ENCODE assay signal across 8 cellular contexts in the genomic region with DNA sequence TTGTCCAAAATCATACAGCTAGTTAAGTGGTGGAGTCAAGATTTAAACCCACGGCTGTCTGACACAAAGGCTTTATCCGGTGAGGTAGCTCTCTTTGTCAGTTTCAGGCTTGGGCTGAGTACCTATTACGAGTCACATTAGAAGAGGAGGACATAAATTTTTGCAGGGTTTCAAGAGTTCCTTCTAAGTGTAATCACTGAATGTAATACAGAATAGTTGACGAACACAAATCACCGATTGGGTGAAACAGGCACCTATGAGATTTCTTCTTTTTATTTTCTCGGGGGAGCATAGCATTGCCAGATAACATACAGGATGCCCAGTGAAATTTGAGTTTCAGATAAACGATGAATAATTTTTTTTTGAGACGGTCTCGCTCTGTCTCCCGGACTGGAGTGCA. TPM values are rescaled to one million over a fixed set of nuclear protein-coding genes. Genes with fewer than 3 reads are reported as not detected.
DNase-seq lines count a peak whose midpoint lies in the region; ATAC-seq and TF ChIP-seq lines count a peak whose summit lies in the region.

No MANE protein-coding gene starts in this region.

- ATAC-seq in DND-41 (ENCODE audit: insufficient read depth, low read depth) (no peak), HG03520 (IDR thresholded peaks at IDR 0.05; ENCODE audit: unreplicated experiment) (no peak), GM19324 (IDR thresholded peaks at IDR 0.05; ENCODE audit: low FRiP score, unreplicated experiment) (no peak)

- no peak overlapping the region for H3K14ac ChIP-seq in trophoblast cell (ENCODE audit: low read length)

- H3K79me1 ChIP-seq in trophoblast cell (ENCODE audit: low read length), result peaks cover 3% of the 10 kb centered on the region

- no peak overlapping the region for H2BK5ac ChIP-seq in trophoblast cell (ENCODE audit: low read depth, low read length, poor library complexity)

- H2BK12ac ChIP-seq in trophoblast cell (ENCODE audit: low read length), result no peak overlapping the region

- no peak for DNase-seq in DND-41
- DNase-seq in OCI-M1 (lab: John Stamatoyannopoulos, UW), result peak; percentile 32
- no peak for DNase-seq in epithelial cell of proximal tubule (ENCODE audit: low read depth)
- DNase-seq in trophoblast cell, result no peak
- DNase-seq in NCI-H774 (lab: John Stamatoyannopoulos, UW), result no peak
- no peak for DNase-seq in NCI-H2196 treated with DMSO at 0.1 percent for 48 hours (lab: John Stamatoyannopoulos, UW; ENCODE audit: unreplicated experiment)

- H4K12ac ChIP-seq in trophoblast cell (ENCODE audit: low read depth, low read length), result no peak overlapping the region

- no peak overlapping the region for H4K8ac ChIP-seq in trophoblast cell (ENCODE audit: low read depth, low read length)

- peak overlapping the region; percentile 67 for H3K9ac ChIP-seq in DND-41 (ENCODE audit: low read depth, low read length)
- no peak overlapping the region for H3K9ac ChIP-seq in trophoblast cell (ENCODE audit: low read length)

- H2AFZ ChIP-seq in DND-41 (ENCODE audit: low read depth, low read length) (peak overlapping the region; percentile 59; the same call in 1 of the 2 replicates), trophoblast cell (ENCODE audit: insufficient read depth, low read length, poor library complexity) (no peak overlapping the region)

- H3K27ac ChIP-seq in DND-41 (ENCODE audit: low read length) (peak overlapping the region; percentile 69), trophoblast cell (ENCODE audit: low read depth, low read length) (no peak overlapping the region)

- peaks cover 5% of the 10 kb centered on the region; the same call in 1 of the 2 replicates for H4K20me1 ChIP-seq in DND-41 (ENCODE audit: insufficient read depth, low read length)

- no CpG with 5 or more reads among the region's 10 CpGs for WGBS in trophoblast cell (ENCODE audit: extremely low coverage, insufficient coverage, insufficient read length)

- no peaks in the 10 kb centered on the region for H3K27me3 ChIP-seq in DND-41 (ENCODE audit: insufficient read depth, low read length, poor library complexity)
- H3K27me3 ChIP-seq in trophoblast cell (ENCODE audit: insufficient read depth, low read length), result no peaks in the 10 kb centered on the region

- peak overlapping the region; percentile 84 for H3K4ac ChIP-seq in trophoblast cell (ENCODE audit: low read depth, low read length)

- no peak overlapping the region for H3K18ac ChIP-seq in trophoblast cell (ENCODE audit: low read length)

- no peak overlapping the region for H4K91ac ChIP-seq in trophoblast cell (ENCODE audit: low read depth, low read length)

- H3K4me1 ChIP-seq in DND-41 (ENCODE audit: insufficient read depth, low read length) (peaks cover 24% of the 10 kb centered on the region), trophoblast cell (ENCODE audit: control insufficient read depth in 1 of 2, insufficient read depth in 2 of 2, low read length in 2 of 2) (peaks cover 0 to 3% of the 10 kb centered on the region in 2 experiments)

- H3K9me3 ChIP-seq in DND-41 (ENCODE audit: insufficient read depth, low read length, severe bottlenecking), result no peaks in the 10 kb centered on the region
- H3K9me3 ChIP-seq in trophoblast cell (ENCODE audit: insufficient read depth, low read depth, low read length), result no peaks in the 10 kb centered on the region

- H3K79me2 ChIP-seq in DND-41 (ENCODE audit: insufficient read depth, low read length) (peaks cover 60% of the 10 kb centered on the region), trophoblast cell (ENCODE audit: control insufficient read depth, insufficient read depth, low read length, poor library complexity) (peaks cover 11% of the 10 kb centered on the region)

- no peak overlapping the region for H2BK120ac ChIP-seq in trophoblast cell (ENCODE audit: insufficient read depth, low read length, poor library complexity)

- H3K4me3 ChIP-seq in DND-41 (ENCODE audit: low read depth in 1 of 2, low read length in 2 of 2), result peak overlapping the region; percentile 72 to 73; a peak in 3 of 4 replicates
- peak overlapping the region; percentile 83 for H3K4me3 ChIP-seq in epithelial cell of proximal tubule (ENCODE audit: low read depth, low read length)
- peak overlapping the region; percentile 56 for H3K4me3 ChIP-seq in trophoblast cell (ENCODE audit: low read depth, low read length)

- no peak for TF ChIP-seq CTCF in DND-41 (IDR thresholded peaks at IDR 0.05; ENCODE audit: borderline replicate concordance, extremely low read depth, low read length, poor library complexity, severe bottlenecking)
- no peak for TF ChIP-seq CTCF in epithelial cell of proximal tubule (conservative IDR thresholded peaks at IDR 0.05; ENCODE audit: low read depth, low read length)

- peak overlapping the region; percentile 84 for H3K4me2 ChIP-seq in DND-41 (ENCODE audit: insufficient read depth, low read length)
- H3K4me2 ChIP-seq in trophoblast cell (ENCODE audit: low read length), result peak overlapping the region; percentile 82

- H2AK5ac ChIP-seq in trophoblast cell (ENCODE audit: low read length), result no peak overlapping the region

- no peak overlapping the region for H3K23ac ChIP-seq in trophoblast cell (ENCODE audit: low read length)

- no peaks in the 10 kb centered on the region for H3K36me3 ChIP-seq in DND-41 (ENCODE audit: insufficient read depth, low read length)
- peaks cover 5 to 8% of the 10 kb centered on the region in 2 experiments for H3K36me3 ChIP-seq in trophoblast cell (ENCODE audit: control insufficient read depth in 1 of 2, insufficient read depth in 2 of 2, low read length in 2 of 2)

RNA-seq across cellular contexts. Expression of a gene that starts 0.8 kb away (rescaled TPM):
- 213 and 225 TPM in 2 replicates for total RNA-seq in epithelial cell of proximal tubule
- 164 and 168 TPM in 2 replicates for polyA plus RNA-seq in trophoblast cell (2013)

RNA-seq across cellular contexts. Expression of a gene that starts 26.7 kb away (rescaled TPM):
- total RNA-seq in epithelial cell of proximal tubule, result 14.0 and 16.9 TPM in 2 replicates
- polyA plus RNA-seq in trophoblast cell (2013), result 17.2 and 18.9 TPM in 2 replicates

RNA-seq across cellular contexts. Expression of a gene that starts 57.0 kb away (rescaled TPM):
- 62.1 and 68.9 TPM in 2 replicates for total RNA-seq in epithelial cell of proximal tubule
- polyA plus RNA-seq in trophoblast cell (2013), result 109 and 113 TPM in 2 replicates
